In genomic region chr7:155729847-155730246, GRCh38 we compare ENCODE assay signal across 13 cellular contexts.
DNase-seq lines count a peak whose midpoint lies in the region; ATAC-seq and TF ChIP-seq lines count a peak whose summit lies in the region.
"Had no signal": no experiment of that assay in that cellular context is flagged by ENCODE, and none has a peak within 500 bp of the region (broad histone marks: within the 10 kb centered on the region; RNA-seq: fewer than 3 reads in every experiment).

No MANE protein-coding gene starts in this region.

- BruUV-seq in PC-9 (replicated peaks; lab: Mats Ljungman, UMichigan) = no TSS peak

- H3K4me2 ChIP-seq in PC-9 = no peak overlapping the region

- H3K27me3 ChIP-seq in CD4-positive, alpha-beta memory T cell (ENCODE audit: insufficient read depth, low read length) = no peaks in the 10 kb centered on the region
- H3K27me3 ChIP-seq in kidney epithelial cell (ENCODE audit: control insufficient read depth, insufficient read depth, low read length) (no peaks in the 10 kb centered on the region), PC-9 (ENCODE audit: insufficient read depth, low read depth) (no peaks in the 10 kb centered on the region), H7 (ENCODE audit: control insufficient read depth, insufficient read depth, low read length) (no peaks in the 10 kb centered on the region)
- H3K27me3 ChIP-seq: left lung had no signal

- H3K9me3 ChIP-seq in CD4-positive, alpha-beta memory T cell (ENCODE audit: control insufficient read depth in 1 of 2, low read length in 2 of 2) = no peaks in the 10 kb centered on the region
- no peaks in the 10 kb centered on the region for H3K9me3 ChIP-seq in PC-9 (ENCODE audit: insufficient read depth, low read depth)
- H3K9me3 ChIP-seq: left lung had no signal

- peaks cover 35 to 66% (median 46%) of the 10 kb centered on the region in 4 donors for H3K4me1 Mint-ChIP-seq in CD4-positive, alpha-beta memory T cell
- H3K4me1 Mint-ChIP-seq in WTC11 = peaks cover 10% of the 10 kb centered on the region

- no peak overlapping the region for H2AFZ ChIP-seq in PC-9

- H3K4me3 ChIP-seq in CD4-positive, alpha-beta memory T cell (ENCODE audit: low read length in 2 of 2) = no peak overlapping the region
- H3K4me3 ChIP-seq in LNCaP clone FGC (ENCODE audit: low read depth, low read length) (no peak overlapping the region), astrocyte of the spinal cord (ENCODE audit: low read depth, low read length) (no peak overlapping the region), kidney epithelial cell (ENCODE audit: low read depth, low read length) (no peak overlapping the region), PC-9 (no peak overlapping the region), H7 (ENCODE audit: insufficient read depth, low read depth, low read length) (no peak overlapping the region)
- H3K4me3 ChIP-seq: left lung had no signal

- peaks cover 5% of the 10 kb centered on the region; the same call in 1 of the 2 replicates for H3F3A ChIP-seq in PC-9 (ENCODE audit: insufficient read depth, low read depth)

- no peak for ATAC-seq in WTC11
- ATAC-seq: left lung had no signal

- peaks cover 10% of the 10 kb centered on the region for H3K4me1 ChIP-seq in CD4-positive, alpha-beta memory T cell (ENCODE audit: insufficient read depth, low read length)
- peaks cover 13% of the 10 kb centered on the region for H3K4me1 ChIP-seq in PC-9 (replicated peaks; ENCODE audit: insufficient read depth)

- peaks cover 31 to 74% of the 10 kb centered on the region in 2 donors for H3K36me3 Mint-ChIP-seq in CD4-positive, alpha-beta memory T cell
- H3K36me3 Mint-ChIP-seq in WTC11 = peaks cover 10% of the 10 kb centered on the region

- 0 out of 2 replicates have a peak, but pooled peaks cover 10% of the 10 kb centered on the region for H3K79me2 ChIP-seq in PC-9 (ENCODE audit: low read depth)

- peaks cover 39% of the 10 kb centered on the region for H4K20me1 ChIP-seq in PC-9 (ENCODE audit: insufficient read depth)

- H3K4me3 Mint-ChIP-seq in CD4-positive, alpha-beta memory T cell = no peak overlapping the region
- H3K4me3 Mint-ChIP-seq in WTC11 = no peak overlapping the region
- H3K4me3 Mint-ChIP-seq: HFFc6 had no signal

- in situ Hi-C loops in astrocyte of the spinal cord (cut with HindIII; ENCODE audit: low sequenced_read_pairs) = no loop called here
- in situ Hi-C loops in GM13976 (cut with MboI; ENCODE audit: low sequenced_read_pairs, unreplicated experiment) = no loop called here

- intact Hi-C loops in CD4-positive, alpha-beta memory T cell (cut with micrococcal nuclease) = no loop called here
- intact Hi-C loops in PC-9 (cut with micrococcal nuclease; ENCODE audit: unreplicated experiment) = loop anchor here (10.0 kb wide), 1 partner anchor 345 kb away; no protein-coding TSS in a partner anchor

- H3K36me3 ChIP-seq in CD4-positive, alpha-beta memory T cell (ENCODE audit: insufficient read depth, low read length) = peaks cover 44% of the 10 kb centered on the region
- H3K36me3 ChIP-seq in kidney epithelial cell (ENCODE audit: control insufficient read depth, insufficient read depth, low read length) (no peaks in the 10 kb centered on the region), PC-9 (ENCODE audit: low read depth) (peaks cover 9% of the 10 kb centered on the region; the same call in 1 of the 2 replicates), H7 (replicated peaks; ENCODE audit: control insufficient read depth, insufficient read depth, low read length) (no peaks in the 10 kb centered on the region; the same call in 1 of the 2 replicates)

- TF ChIP-seq CTCF in LNCaP clone FGC (IDR thresholded peaks at IDR 0.05; ENCODE audit: control insufficient read depth, extremely low read depth, insufficient read depth) = no peak
- no peak for TF ChIP-seq CTCF in astrocyte of the spinal cord (IDR thresholded peaks at IDR 0.05; ENCODE audit: low read depth, low read length)
- TF ChIP-seq CTCF in kidney epithelial cell (IDR thresholded peaks at IDR 0.05; ENCODE audit: insufficient read depth, low read length, poor library complexity, severe bottlenecking) = no peak
- TF ChIP-seq CTCF in GM13976 (IDR thresholded peaks at IDR 0.05; ENCODE audit: borderline replicate concordance, control extremely low read depth, extremely low read depth, insufficient read depth, missing control alignments) = no peak
- TF ChIP-seq CTCF in PC-9 (conservative IDR thresholded peaks at IDR 0.05) = no peak
- TF ChIP-seq CTCF in WTC11 (IDR thresholded peaks at IDR 0.05) = no peak

- CTCF ChIA-PET in CD4-positive, alpha-beta memory T cell (lab: Charles Lee; ENCODE audit: partially characterized antibody) = interaction anchor here (1.4 to 1.6 kb wide), 2 partner anchors 8 to 131 kb away, joined by 3 to 7 read pairs; no protein-coding TSS in a partner anchor
- CTCF ChIA-PET in PC-9 (lab: Charles Lee) = no interaction called here
- CTCF ChIA-PET in WTC11 (lab: Charles Lee) = interaction anchor here (0.5 kb wide), 1 partner anchor 58 kb away, joined by 3 read pairs; no protein-coding TSS in a partner anchor

- H3K9me2 ChIP-seq in PC-9 (ENCODE audit: insufficient read depth) = no peaks in the 10 kb centered on the region

- no peaks in the 10 kb centered on the region for H3K9me3 Mint-ChIP-seq in CD4-positive, alpha-beta memory T cell
- no peaks in the 10 kb centered on the region for H3K9me3 Mint-ChIP-seq in WTC11
- H3K9me3 Mint-ChIP-seq: HFFc6 had no signal

- no peaks in the 10 kb centered on the region for H3K27me3 Mint-ChIP-seq in CD4-positive, alpha-beta memory T cell
- no peaks in the 10 kb centered on the region for H3K27me3 Mint-ChIP-seq in WTC11 (ENCODE audit: low read depth)

- no peak for DNase-seq in CD4-positive, alpha-beta memory T cell
- DNase-seq in LNCaP clone FGC (ENCODE audit: low read depth) (peak; percentile 85), astrocyte of the spinal cord (ENCODE audit: low read depth, low spot score) (peak; percentile 18), kidney epithelial cell (ENCODE audit: low read depth) (peak; percentile 26), GM13976 (ENCODE audit: low spot score) (no peak), PC-9 (no peak), WTC11 (ENCODE audit: low spot score) (no peak), H7 (no peak)
- DNase-seq: activated T-cell treated with anti-CD3 and anti-CD28 coated beads for 4 hours; HFFc6; left lung; NK-92 treated with Interleukin-12 subunit alpha and Interleukin-12 subunit beta, amount 100 ng/mL, for 24 hours had no signal

- no peak overlapping the region for H3K27ac ChIP-seq in CD4-positive, alpha-beta memory T cell (ENCODE audit: low read depth, low read length)
- no peak overlapping the region for H3K27ac ChIP-seq in PC-9
- H3K27ac ChIP-seq: C4-2B, left lung had no signal

- POLR2A ChIA-PET in CD4-positive, alpha-beta memory T cell (lab: Charles Lee; ENCODE audit: partially characterized antibody) = no interaction called here
- POLR2A ChIA-PET in PC-9 (lab: Charles Lee; ENCODE audit: unreplicated experiment) = no interaction called here
- POLR2A ChIA-PET in WTC11 (lab: Charles Lee) = no interaction called here

- peak overlapping the region in 5 of 7 donors; percentile 19 to 75 (median 30) for H3K27ac Mint-ChIP-seq in CD4-positive, alpha-beta memory T cell
- H3K27ac Mint-ChIP-seq in WTC11 = no peak overlapping the region
- H3K27ac Mint-ChIP-seq: HFFc6 had no signal

TF ChIP-seq in WTC11, 78 proteins besides CTCF, POLR2A, EP300 and RAD21 (continues in another document):
- TF ChIP-seq NFE2L1 (CRISPR knock-in tag; IDR thresholded peaks at IDR 0.05) (no peak), NR3C1 (CRISPR knock-in tag; conservative IDR thresholded peaks at IDR 0.05; ENCODE audit: low read depth) (no peak), RELA (CRISPR knock-in tag; IDR thresholded peaks at IDR 0.05; ENCODE audit: borderline replicate concordance) (no peak), CBFB (CRISPR knock-in tag; IDR thresholded peaks at IDR 0.05; ENCODE audit: low read depth) (no peak), ZNF396 (CRISPR knock-in tag; IDR thresholded peaks at IDR 0.05; ENCODE audit: borderline replicate concordance) (no peak), USF1 (CRISPR knock-in tag; IDR thresholded peaks at IDR 0.05) (no peak), MXD4 (CRISPR knock-in tag; IDR thresholded peaks at IDR 0.05; ENCODE audit: borderline replicate concordance) (no peak), TCF7 (CRISPR knock-in tag; IDR thresholded peaks at IDR 0.05; ENCODE audit: low read depth) (no peak)
- TF ChIP-seq, protein P1, sequence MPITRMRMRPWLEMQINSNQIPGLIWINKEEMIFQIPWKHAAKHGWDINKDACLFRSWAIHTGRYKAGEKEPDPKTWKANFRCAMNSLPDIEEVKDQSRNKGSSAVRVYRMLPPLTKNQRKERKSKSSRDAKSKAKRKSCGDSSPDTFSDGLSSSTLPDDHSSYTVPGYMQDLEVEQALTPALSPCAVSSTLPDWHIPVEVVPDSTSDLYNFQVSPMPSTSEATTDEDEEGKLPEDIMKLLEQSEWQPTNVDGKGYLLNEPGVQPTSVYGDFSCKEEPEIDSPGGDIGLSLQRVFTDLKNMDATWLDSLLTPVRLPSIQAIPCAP (CRISPR knock-in tag; IDR thresholded peaks at IDR 0.05) = no peak
- TF ChIP-seq, protein P2, sequence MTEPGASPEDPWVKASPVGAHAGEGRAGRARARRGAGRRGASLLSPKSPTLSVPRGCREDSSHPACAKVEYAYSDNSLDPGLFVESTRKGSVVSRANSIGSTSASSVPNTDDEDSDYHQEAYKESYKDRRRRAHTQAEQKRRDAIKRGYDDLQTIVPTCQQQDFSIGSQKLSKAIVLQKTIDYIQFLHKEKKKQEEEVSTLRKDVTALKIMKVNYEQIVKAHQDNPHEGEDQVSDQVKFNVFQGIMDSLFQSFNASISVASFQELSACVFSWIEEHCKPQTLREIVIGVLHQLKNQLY (CRISPR knock-in tag; IDR thresholded peaks at IDR 0.05) = no peak
- TF ChIP-seq, protein P3, sequence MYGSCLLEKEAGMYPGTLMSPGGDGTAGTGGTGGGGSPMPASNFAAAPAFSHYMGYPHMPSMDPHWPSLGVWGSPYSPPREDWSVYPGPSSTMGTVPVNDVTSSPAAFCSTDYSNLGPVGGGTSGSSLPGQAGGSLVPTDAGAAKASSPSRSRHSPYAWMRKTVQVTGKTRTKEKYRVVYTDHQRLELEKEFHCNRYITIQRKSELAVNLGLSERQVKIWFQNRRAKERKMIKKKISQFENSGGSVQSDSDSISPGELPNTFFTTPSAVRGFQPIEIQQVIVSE (CRISPR knock-in tag; IDR thresholded peaks at IDR 0.05; ENCODE audit: borderline replicate concordance) = no peak

Comparison
In these comparisons a context has a peak if more than half of its experiments do, and no peak if none do; other contexts are left out.
1. DNase-seq: peak in LNCaP clone FGC (single experiment), astrocyte of the spinal cord (single experiment) and kidney epithelial cell (single experiment); none in CD4-positive, alpha-beta memory T cell (0 of 5), GM13976 (single experiment), PC-9 (0 of 2), WTC11 (single experiment) and H7 (single experiment).